Comparison of ENCODE assay signal across 10 cellular contexts in genomic region chr3:4988815-4989648, GRCh38. TPM values are rescaled to one million over a fixed set of nuclear protein-coding genes. Genes with fewer than 3 reads are reported as not detected.
A peak's percentile ranks its signal among the peaks of the same experiment; 100 is the strongest.
DNase-seq lines count a peak whose midpoint lies in the region; ATAC-seq and TF ChIP-seq lines count a peak whose summit lies in the region.
"Had no signal": no experiment of that assay in that cellular context is flagged by ENCODE, and none has a peak within 500 bp of the region (broad histone marks: within the 10 kb centered on the region; RNA-seq: fewer than 3 reads in every experiment).

No MANE protein-coding gene starts in this region.

- peak overlapping the region; percentile 7 for H3K9ac ChIP-seq in NT2/D1 (ENCODE audit: insufficient read length, low read depth)

- H3K27me3 ChIP-seq in NT2/D1 (ENCODE audit: insufficient read depth, insufficient read length) (peaks cover 19% of the 10 kb centered on the region), esophagus muscularis mucosa (no peaks in the 10 kb centered on the region)

- CTCF ChIA-PET in T-cell (lab: Charles Lee), result interaction anchor here in 1 of 2 donors (0.7 kb wide), 1 partner anchor 29 kb away, joined by 4 read pairs; no protein-coding TSS in a partner anchor

- H3K9me3 ChIP-seq in NT2/D1 (ENCODE audit: insufficient read depth, low read length) (no peaks in the 10 kb centered on the region), esophagus muscularis mucosa (no peaks in the 10 kb centered on the region)

- H3K36me3 ChIP-seq in NT2/D1 (ENCODE audit: insufficient read depth, insufficient read length, low read length) (peaks cover 14% of the 10 kb centered on the region), esophagus muscularis mucosa (no peaks in the 10 kb centered on the region)

- no peak for ATAC-seq in T-cell (replicated peaks in 1 of 4)

- intact Hi-C loops in CD14-positive monocyte (cut with micrococcal nuclease), result loop anchor here in 1 of 2 donors (10.0 kb wide), 2 partner anchors 136 to 494 kb away; partner anchors contain the start of genes ARL8B and ITPR1
- intact Hi-C loops in esophagus muscularis mucosa (cut with DNase I), result loop anchor here (5.0 to 10.0 kb wide), 2 partner anchors 38 to 484 kb away; no protein-coding TSS in a partner anchor

- POLR2A ChIA-PET in T-cell (lab: Charles Lee), result no interaction called here

- TF ChIP-seq CTCF in CD14-positive monocyte (IDR thresholded peaks at IDR 0.05) (no peak), esophagus muscularis mucosa (IDR thresholded peaks at IDR 0.05) (no peak), osteocyte (IDR thresholded peaks at IDR 0.05) (no peak)

- peaks cover 17% of the 10 kb centered on the region for H3K4me1 ChIP-seq in NT2/D1 (ENCODE audit: insufficient read depth, insufficient read length)
- H3K4me1 ChIP-seq in esophagus muscularis mucosa, result peaks cover 47 to 54% (median 53%) of the 10 kb centered on the region in 4 donors

- H3K9me3 Mint-ChIP-seq in CD14-positive monocyte, result no peaks in the 10 kb centered on the region
- H3K9me3 Mint-ChIP-seq in osteocyte (ENCODE audit: unreplicated experiment), result no peaks in the 10 kb centered on the region
- no peaks in the 10 kb centered on the region for H3K9me3 Mint-ChIP-seq in T-cell
- H3K9me3 Mint-ChIP-seq: IgD-negative memory B cell had no signal

- no peak for TF ChIP-seq EP300 in esophagus muscularis mucosa (IDR thresholded peaks at IDR 0.05)

- H3K36me3 Mint-ChIP-seq in CD14-positive monocyte (peaks cover 13 to 15% of the 10 kb centered on the region in 2 donors), osteocyte (ENCODE audit: unreplicated experiment) (peaks cover under 1% of the 10 kb centered on the region), T-cell (no peaks in the 10 kb centered on the region)
- H3K36me3 Mint-ChIP-seq: IgD-negative memory B cell had no signal

- H3K4me3 Mint-ChIP-seq in CD14-positive monocyte (peak overlapping the region in 1 of 2 donors; percentile 48), osteocyte (ENCODE audit: unreplicated experiment) (no peak overlapping the region), T-cell (no peak overlapping the region)

- H3K4me1 Mint-ChIP-seq in CD14-positive monocyte, result peaks cover 61% of the 10 kb centered on the region
- peaks cover 45% of the 10 kb centered on the region for H3K4me1 Mint-ChIP-seq in osteocyte (ENCODE audit: unreplicated experiment)
- H3K4me1 Mint-ChIP-seq in T-cell, result peaks cover 23 to 47% (median 29%) of the 10 kb centered on the region in 3 donors

- TF ChIP-seq POLR2A in esophagus muscularis mucosa (IDR thresholded peaks at IDR 0.05; ENCODE audit: low read depth), result no peak

- DNase-seq in CD14-positive monocyte (ENCODE audit: low spot score) (no peak), NT2/D1 (ENCODE audit: low read depth, low spot score) (no peak), esophagus muscularis mucosa (ENCODE audit: extremely low spot score) (peak; percentile 92), osteocyte (ENCODE audit: extremely low spot score, unreplicated experiment) (no peak), NCI-H1048 (lab: John Stamatoyannopoulos, UW) (no peak), T-cell (no peak), DMS114 treated with DMSO at 0.1 percent for 48 hours (lab: John Stamatoyannopoulos, UW; ENCODE audit: unreplicated experiment) (no peak), NCI-H226 (no peak)
- DNase-seq: amygdala had no signal

- H3K27me3 Mint-ChIP-seq in CD14-positive monocyte (ENCODE audit: low read depth in 3 of 3) (peaks cover 0 to 2% (median 1%) of the 10 kb centered on the region in 3 donors), osteocyte (ENCODE audit: unreplicated experiment) (no peaks in the 10 kb centered on the region), T-cell (no peaks in the 10 kb centered on the region)
- H3K27me3 Mint-ChIP-seq: IgD-negative memory B cell had no signal

- H3K27ac Mint-ChIP-seq in CD14-positive monocyte (peak overlapping the region; percentile 32 to 93 (median 90)), osteocyte (ENCODE audit: unreplicated experiment) (peak overlapping the region; percentile 47), T-cell (no peak overlapping the region)

- H3K4me3 ChIP-seq in NT2/D1 (ENCODE audit: insufficient read length, low read depth) (no peak overlapping the region), esophagus muscularis mucosa (no peak overlapping the region)

- 58% methylated on average over 14 of the region's 14 CpGs for WGBS in esophagus muscularis mucosa

- peak overlapping the region; percentile 68 to 99 (median 96) for H3K27ac ChIP-seq in esophagus muscularis mucosa (replicated peaks in 1 of 4)

RNA-seq across cellular contexts. Expression of gene BHLHE40, which starts 9.8 kb away (rescaled TPM):
- polyA plus RNA-seq in CD14-positive monocyte, result 10 to 100 TPM; 20.2 to 23.4 TPM
- 100 to 1,000 TPM in 1 of 4 donors, 10 to 100 TPM in 2, 1 to 10 TPM in 1; 8.3 to 170 (median 19.4) TPM for total RNA-seq in esophagus muscularis mucosa
- 34.1 TPM in 2 replicates for total RNA-seq in osteocyte
- 100 to 1,000 TPM in 1 of 5 donors, 10 to 100 TPM in 4; 54.1 to 177 (median 85.8) TPM for total RNA-seq in T-cell

Comparison
In these comparisons a context has a peak if more than half of its experiments do, and no peak if none do; other contexts are left out.
1. H3K27ac Mint-ChIP-seq: peak in CD14-positive monocyte (7 of 7) and osteocyte (single experiment); none in T-cell (0 of 2).